Comparison of ENCODE assay signal across 17 cellular contexts in genomic region chr1:227321035-227321434, GRCh38. TPM values are rescaled to one million over a fixed set of nuclear protein-coding genes. Genes with fewer than 3 reads are reported as not detected.
DNase-seq lines count a peak whose midpoint lies in the region; ATAC-seq and TF ChIP-seq lines count a peak whose summit lies in the region.
"Had no signal": no experiment of that assay in that cellular context is flagged by ENCODE, and none has a peak within 500 bp of the region (broad histone marks: within the 10 kb centered on the region; RNA-seq: fewer than 3 reads in every experiment).

No MANE protein-coding gene starts in this region.

- H3K4me1 ChIP-seq in spleen: peaks cover 0 to 29% (median 16%) of the 10 kb centered on the region in 6 donors

- H3K27me3 Mint-ChIP-seq in nephron (ENCODE audit: low read depth): peaks cover 18% of the 10 kb centered on the region
- H3K27me3 Mint-ChIP-seq in immature natural killer cell (ENCODE audit: low read depth in 3 of 3): peaks cover 11 to 25% (median 24%) of the 10 kb centered on the region in 3 donors

- no peak overlapping the region for H3K4me3 ChIP-seq in spleen
- H3K4me3 ChIP-seq: right lobe of liver had no signal

- H3K4me1 Mint-ChIP-seq in nephron (peaks cover 14% of the 10 kb centered on the region), immature natural killer cell (peaks cover 8 to 10% of the 10 kb centered on the region in 2 donors)

- H3K9me3 ChIP-seq in spleen: peaks cover 0 to 6% (median 0%) of the 10 kb centered on the region in 8 donors
- H3K9me3 ChIP-seq: right lobe of liver had no signal

- H3K4me3 Mint-ChIP-seq in nephron (peak overlapping the region; percentile 7 to 71 (median 18)), immature natural killer cell (no peak overlapping the region)
- H3K4me3 Mint-ChIP-seq: natural killer cell treated with Interleukin-12 subunit alpha and Interleukin-12 subunit beta and Interleukin-15 and Interleukin-18, amount 100 ng/mL, for 72 hours; T-cell had no signal

- TF ChIP-seq CTCF in nephron (IDR thresholded peaks at IDR 0.05; ENCODE audit: unreplicated experiment in 3 of 3) (no peak), spleen (IDR thresholded peaks at IDR 0.05 in 8 of 11, conservative IDR thresholded peaks at IDR 0.05 in 3 of 11) (no peak), GM13976 (IDR thresholded peaks at IDR 0.05; ENCODE audit: borderline replicate concordance, control extremely low read depth, extremely low read depth, insufficient read depth, missing control alignments) (no peak)

- H3K9me3 Mint-ChIP-seq in nephron (no peaks in the 10 kb centered on the region), immature natural killer cell (peaks cover 0 to 2% (median 0%) of the 10 kb centered on the region in 6 donors)
- H3K9me3 Mint-ChIP-seq: natural killer cell treated with Interleukin-12 subunit alpha and Interleukin-12 subunit beta and Interleukin-15 and Interleukin-18, amount 100 ng/mL, for 72 hours had no signal

- H3K27ac ChIP-seq in spleen: no peak overlapping the region
- H3K27ac ChIP-seq: epithelial cell of prostate, right lobe of liver, WERI-Rb-1 had no signal

- TF ChIP-seq POLR2A in spleen (IDR thresholded peaks at IDR 0.05): no peak

- intact Hi-C loops in spleen (cut with DNase I; ENCODE audit: low total_unique reads): no loop called here

- DNase-seq in spleen (no peak), GM13976 (ENCODE audit: low spot score) (no peak), immature natural killer cell (no peak)
- DNase-seq: anterior cingulate cortex; NCI-H1092; NCI-H82; right lobe of liver; stimulated activated CD4-positive, alpha-beta T cell treated with anti-CD3 and anti-CD28 coated beads, Interleukin-2, amount 100 ng/mL, for 24 hours; T-cell; WERI-Rb-1 had no signal

- H3K36me3 ChIP-seq in spleen: no peaks in the 10 kb centered on the region
- H3K36me3 ChIP-seq: right lobe of liver, WERI-Rb-1 had no signal

- H3K27ac Mint-ChIP-seq in nephron: peak overlapping the region; percentile 24 to 100 (median 28)
- H3K27ac Mint-ChIP-seq in immature natural killer cell: no peak overlapping the region
- H3K27ac Mint-ChIP-seq: natural killer cell treated with Interleukin-12 subunit alpha and Interleukin-12 subunit beta and Interleukin-15 and Interleukin-18, amount 100 ng/mL, for 72 hours; T-cell had no signal

- in situ Hi-C loops in GM13976 (cut with MboI; ENCODE audit: low sequenced_read_pairs, unreplicated experiment): no loop called here

- ATAC-seq in GM18907 (IDR thresholded peaks at IDR 0.05; ENCODE audit: unreplicated experiment): peak; percentile 46
- peak; percentile 44 for ATAC-seq in GM21528 (IDR thresholded peaks at IDR 0.05; ENCODE audit: low FRiP score, unreplicated experiment)
- peak; percentile 61 for ATAC-seq in HG03571 (IDR thresholded peaks at IDR 0.05; ENCODE audit: unreplicated experiment)
- ATAC-seq in HG02840 (IDR thresholded peaks at IDR 0.05; ENCODE audit: low FRiP score, unreplicated experiment): no peak
- ATAC-seq: right lobe of liver had no signal

- no peaks in the 10 kb centered on the region for H3K36me3 Mint-ChIP-seq in nephron (ENCODE audit: low read depth)
- no peaks in the 10 kb centered on the region for H3K36me3 Mint-ChIP-seq in immature natural killer cell
- H3K36me3 Mint-ChIP-seq: T-cell had no signal

- 49 to 85% (median 55%) methylated on average over 2 of the region's 2 CpGs for WGBS in spleen, 5 donors

- peaks cover 0 to 51% (median 23%) of the 10 kb centered on the region in 7 donors for H3K27me3 ChIP-seq in spleen (replicated peaks in 1 of 7)
- H3K27me3 ChIP-seq: right lobe of liver had no signal

RNA-seq across cellular contexts. Expression of gene CDC42BPA, which starts 2.7 kb away (rescaled TPM):
- 10 to 100 TPM; 13.8 to 36.4 (median 29.5) TPM for total RNA-seq in spleen
- 1 to 10 TPM; 1.1 to 3.6 (median 1.7) TPM for polyA plus RNA-seq in spleen
- under 1 TPM in 2 of 3 donors, not detected in 1; 0.13 to 0.67 TPM for polyA plus RNA-seq in immature natural killer cell

Comparison
In these comparisons a context has a peak if more than half of its experiments do, and no peak if none do; other contexts are left out.
1. H3K27ac Mint-ChIP-seq: peak in nephron (3 of 3); none in immature natural killer cell (0 of 6).
2. H3K4me3 Mint-ChIP-seq: peak in nephron (3 of 3); none in immature natural killer cell (0 of 5).